In genomic region chr19:44856438-44857083, GRCh38 we compare ENCODE assay signal across 10 cellular contexts. TPM values are rescaled to one million over a fixed set of nuclear protein-coding genes. Genes with fewer than 3 reads are reported as not detected.
A peak's percentile ranks its signal among the peaks of the same experiment; 100 is the strongest.
DNase-seq lines count a peak whose midpoint lies in the region; ATAC-seq and TF ChIP-seq lines count a peak whose summit lies in the region.
"Had no signal": no experiment of that assay in that cellular context is flagged by ENCODE, and none has a peak within 500 bp of the region (broad histone marks: within the 10 kb centered on the region; RNA-seq: fewer than 3 reads in every experiment).

No MANE protein-coding gene starts in this region.

- ATAC-seq in HCT116: no peak
- peak; percentile 44 to 76 (median 71) for ATAC-seq in heart right ventricle

- no peaks in the 10 kb centered on the region for H3F3A ChIP-seq in MM.1S (ENCODE audit: insufficient read depth, low read length)

- no peak overlapping the region for H3K4me3 ChIP-seq in HCT116 (replicated peaks in 1 of 2; ENCODE audit: low read depth in 1 of 2, low read length in 2 of 2)
- no peak overlapping the region for H3K4me3 ChIP-seq in heart right ventricle
- H3K4me3 ChIP-seq in prostate gland: no peak overlapping the region
- no peak overlapping the region for H3K4me3 ChIP-seq in MM.1S (ENCODE audit: low read length)
- no peak overlapping the region for H3K4me3 ChIP-seq in CD8-positive, alpha-beta memory T cell (ENCODE audit: low read length)
- H3K4me3 ChIP-seq: SK-N-MC had no signal

- intact Hi-C loops in HCT116 (cut with micrococcal nuclease): no loop called here
- intact Hi-C loops in heart right ventricle (cut with DNase I): no loop called here
- intact Hi-C loops in prostate gland (cut with DNase I): no loop called here

- POLR2A ChIA-PET in HCT116 (lab: Charles Lee): no interaction called here
- POLR2A ChIA-PET in CD8-positive, alpha-beta memory T cell (lab: Charles Lee): no interaction called here

- H3K79me2 ChIP-seq in HCT116 (ENCODE audit: insufficient read depth, low read length): peaks cover 84% of the 10 kb centered on the region
- H3K79me2 ChIP-seq in MM.1S (ENCODE audit: low read length): no peaks in the 10 kb centered on the region

- no TSS peak for BruUV-seq in HCT116 (replicated peaks; lab: Mats Ljungman, UMichigan)

- H3K9me3 Mint-ChIP-seq in CD8-positive, alpha-beta memory T cell: no peaks in the 10 kb centered on the region
- H3K9me3 Mint-ChIP-seq: H9 had no signal

- TF ChIP-seq POLR2A in HCT116 (IDR thresholded peaks at IDR 0.05; ENCODE audit: borderline replicate concordance, extremely low read depth, insufficient read depth, insufficient read length) (no peak), prostate gland (IDR thresholded peaks at IDR 0.05) (no peak)

- TF ChIP-seq CTCF in HCT116 (IDR thresholded peaks at IDR 0.05 in 2 of 3, conservative IDR thresholded peaks at IDR 0.05 in 1 of 3; ENCODE audit: borderline replicate concordance in 1 of 3, insufficient read depth in 1 of 3, low read depth in 2 of 3, low read length in 2 of 3): no peak
- TF ChIP-seq CTCF in heart right ventricle (IDR thresholded peaks at IDR 0.05): no peak
- no peak for TF ChIP-seq CTCF in prostate gland (IDR thresholded peaks at IDR 0.05)
- no peak for TF ChIP-seq CTCF in MM.1S (IDR thresholded peaks at IDR 0.05; ENCODE audit: low read length)

- peaks cover 2 to 31% of the 10 kb centered on the region in 2 donors for H3K27me3 Mint-ChIP-seq in CD8-positive, alpha-beta memory T cell

- RAD21 ChIA-PET in HCT116 (lab: Charles Lee; ENCODE audit: low non-redundant PET in 1 of 2, low total read pairs in 2 of 2, uncharacterized antibody in 2 of 2, unreplicated experiment in 2 of 2): no interaction called here

- H3K9ac ChIP-seq in HCT116 (ENCODE audit: low read length): no peak overlapping the region
- no peak overlapping the region for H3K9ac ChIP-seq in MM.1S (ENCODE audit: low read length)

- no peak overlapping the region for H3K4me2 ChIP-seq in HCT116 (ENCODE audit: low read length)
- H3K4me2 ChIP-seq in MM.1S (ENCODE audit: low read depth, low read length): no peak overlapping the region

- H3K4me1 Mint-ChIP-seq in CD8-positive, alpha-beta memory T cell: no peaks in the 10 kb centered on the region

- H3K36me3 Mint-ChIP-seq in CD8-positive, alpha-beta memory T cell: peaks cover 0 to 1% (median 0%) of the 10 kb centered on the region in 3 donors

- H4K20me1 ChIP-seq in HCT116 (ENCODE audit: insufficient read depth) (no peaks in the 10 kb centered on the region), MM.1S (ENCODE audit: insufficient read depth, low read length) (no peaks in the 10 kb centered on the region)

- TF ChIP-seq RAD21 in HCT116 (IDR thresholded peaks at IDR 0.05; ENCODE audit: low read depth): no peak

- peaks cover 0 to 12% of the 10 kb centered on the region in 2 experiments; a peak in 2 of 4 replicates for H3K4me1 ChIP-seq in HCT116 (ENCODE audit: control insufficient read depth in 1 of 2, insufficient read depth in 2 of 2, low read length in 2 of 2)
- H3K4me1 ChIP-seq in heart right ventricle: peaks cover 9 to 67% (median 49%) of the 10 kb centered on the region in 9 donors
- H3K4me1 ChIP-seq in prostate gland (replicated peaks): peaks cover 4% of the 10 kb centered on the region
- H3K4me1 ChIP-seq in MM.1S (ENCODE audit: low read length): no peaks in the 10 kb centered on the region
- no peaks in the 10 kb centered on the region for H3K4me1 ChIP-seq in CD8-positive, alpha-beta memory T cell (ENCODE audit: insufficient read depth, low read length)

- no peak overlapping the region for H3K27ac Mint-ChIP-seq in CD8-positive, alpha-beta memory T cell

- H3K9me3 ChIP-seq in HCT116 (ENCODE audit: control insufficient read depth in 1 of 2, insufficient read depth in 1 of 2, low read depth in 1 of 2, low read length in 2 of 2) (no peaks in the 10 kb centered on the region), heart right ventricle (no peaks in the 10 kb centered on the region), prostate gland (no peaks in the 10 kb centered on the region), MM.1S (replicated peaks; ENCODE audit: insufficient read depth, low read length) (no peaks in the 10 kb centered on the region)
- H3K9me3 ChIP-seq in CD8-positive, alpha-beta memory T cell (ENCODE audit: low read length): no peaks in the 10 kb centered on the region

- DNase-seq in HCT116 (ENCODE audit: low read depth, low spot score): no peak
- peak; percentile 26 for DNase-seq in SHP77 treated with DMSO at 0.1 percent for 48 hours (lab: John Stamatoyannopoulos, UW)
- DNase-seq in heart right ventricle: peak in 1 of 2 donors; percentile 52
- no peak for DNase-seq in prostate gland (ENCODE audit: low spot score)
- DNase-seq in activated gamma-delta T cell (lab: John Stamatoyannopoulos, UW): no peak
- DNase-seq in MM.1S: no peak
- no peak for DNase-seq in CD8-positive, alpha-beta memory T cell
- DNase-seq in NCI-H2227 treated with DMSO at 0.1 percent for 48 hours (lab: John Stamatoyannopoulos, UW): no peak
- DNase-seq: H9 had no signal

- H3K4me3 Mint-ChIP-seq in CD8-positive, alpha-beta memory T cell: no peak overlapping the region
- H3K4me3 Mint-ChIP-seq: H9 had no signal

- H3K27me3 ChIP-seq in HCT116 (ENCODE audit: insufficient read depth, low read length) (no peaks in the 10 kb centered on the region), heart right ventricle (no peaks in the 10 kb centered on the region), prostate gland (replicated peaks; ENCODE audit: insufficient read depth) (no peaks in the 10 kb centered on the region), MM.1S (replicated peaks; ENCODE audit: insufficient read depth, low read length) (peaks cover 63% of the 10 kb centered on the region)
- H3K27me3 ChIP-seq in CD8-positive, alpha-beta memory T cell (ENCODE audit: insufficient read depth, low read length, poor library complexity, severe bottlenecking): no peaks in the 10 kb centered on the region

- CTCF ChIA-PET in HCT116 (lab: Charles Lee): no interaction called here
- CTCF ChIA-PET in CD8-positive, alpha-beta memory T cell (lab: Charles Lee): no interaction called here

- H2AFZ ChIP-seq in HCT116 (ENCODE audit: low read depth, low read length, poor library complexity, severe bottlenecking) (no peak overlapping the region), MM.1S (ENCODE audit: low read length) (no peak overlapping the region)

- H3K9me2 ChIP-seq in HCT116 (ENCODE audit: insufficient read depth): no peaks in the 10 kb centered on the region
- H3K9me2 ChIP-seq in MM.1S (replicated peaks; ENCODE audit: insufficient read depth, low read length): no peaks in the 10 kb centered on the region

- 45 to 52% methylated on average over 10 of the region's 10 CpGs for WGBS in heart right ventricle, 2 donors
- WGBS in prostate gland: 57% methylated on average over 10 of the region's 10 CpGs

- H3K27ac ChIP-seq in HCT116 (ENCODE audit: low read depth, low read length) (0 out of 2 replicates have a peak overlapping the region, but pooled peaks have one; percentile 13), heart right ventricle (peak overlapping the region; percentile 9 to 82 (median 66)), prostate gland (peak overlapping the region; percentile 47), MM.1S (ENCODE audit: low read length) (no peak overlapping the region)
- no peak overlapping the region for H3K27ac ChIP-seq in CD8-positive, alpha-beta memory T cell (ENCODE audit: low read depth, low read length)
- H3K27ac ChIP-seq: SK-N-MC had no signal

- H3K36me3 ChIP-seq in HCT116 (ENCODE audit: control insufficient read depth in 1 of 2, insufficient read depth in 2 of 2, low read length in 2 of 2) (peaks cover 0 to 2% of the 10 kb centered on the region in 2 experiments; a peak in 1 of 4 replicates), heart right ventricle (peaks cover 0 to 38% (median 2%) of the 10 kb centered on the region in 9 donors), prostate gland (no peaks in the 10 kb centered on the region), MM.1S (replicated peaks; ENCODE audit: insufficient read depth, low read length) (no peaks in the 10 kb centered on the region)
- H3K36me3 ChIP-seq in CD8-positive, alpha-beta memory T cell (ENCODE audit: insufficient read depth, low read length): no peaks in the 10 kb centered on the region

TF ChIP-seq in HCT116, 20 proteins besides CTCF, POLR2A, EP300 and RAD21:
- TF ChIP-seq FOSL1 (IDR thresholded peaks at IDR 0.05; ENCODE audit: low read depth) (no peak), CBX3 (IDR thresholded peaks at IDR 0.05; ENCODE audit: low read depth) (no peak), JUND (IDR thresholded peaks at IDR 0.05) (no peak)

RNA-seq across cellular contexts. Expression of gene NECTIN2, which starts 10.5 kb away (rescaled TPM):
- total RNA-seq in HCT116 (2021; ENCODE audit: unreplicated experiment) (96.3 TPM), heart right ventricle (10 to 100 TPM; 34.1 to 83.9 (median 46.5) TPM), prostate gland (100 to 1,000 TPM; 223 to 279 TPM)
- 130 and 166 TPM in 2 replicates for polyA plus RNA-seq in HCT116 (2012)
- polyA plus RNA-seq in heart right ventricle: 10 to 100 TPM; 62.5 to 96.8 TPM
- under 1 TPM; 0.22 to 0.66 TPM for total RNA-seq in CD8-positive, alpha-beta memory T cell
- polyA plus RNA-seq in CD8-positive, alpha-beta memory T cell: 0.47 TPM

RNA-seq across cellular contexts. Expression of gene TOMM40, which starts 34.5 kb away (rescaled TPM):
- 178 TPM for total RNA-seq in HCT116 (2021; ENCODE audit: unreplicated experiment)
- polyA plus RNA-seq in HCT116 (2012): 103 and 112 TPM in 2 replicates
- 10 to 100 TPM; 37.8 to 66.2 (median 43.9) TPM for total RNA-seq in heart right ventricle
- 10 to 100 TPM; 45.6 to 77.5 TPM for polyA plus RNA-seq in heart right ventricle
- 10 to 100 TPM; 44.9 to 81.3 TPM for total RNA-seq in prostate gland
- 100 to 1,000 TPM; 211 to 218 TPM for total RNA-seq in CD8-positive, alpha-beta memory T cell
- polyA plus RNA-seq in CD8-positive, alpha-beta memory T cell: 41.4 TPM

RNA-seq across cellular contexts. Expression of gene BCAM, which starts 47.7 kb away (rescaled TPM):
- total RNA-seq in HCT116 (2021; ENCODE audit: unreplicated experiment) (78.7 TPM), heart right ventricle (100 to 1,000 TPM in 4 of 10 donors, 10 to 100 TPM in 6; 72.8 to 118 (median 92.5) TPM), prostate gland (100 to 1,000 TPM; 258 to 501 TPM)
- 64.0 and 72.3 TPM in 2 replicates for polyA plus RNA-seq in HCT116 (2012)
- polyA plus RNA-seq in heart right ventricle: 100 to 1,000 TPM in 1 of 2 donors, 10 to 100 TPM in 1; 63.2 to 130 TPM
- total RNA-seq in CD8-positive, alpha-beta memory T cell: not detected
- not detected for polyA plus RNA-seq in CD8-positive, alpha-beta memory T cell

RNA-seq across cellular contexts. Expression of gene APOE, which starts 49.0 kb away (rescaled TPM):
- 7.2 TPM for total RNA-seq in HCT116 (2021; ENCODE audit: unreplicated experiment)
- 1.4 and 2.1 TPM in 2 replicates for polyA plus RNA-seq in HCT116 (2012)
- total RNA-seq in heart right ventricle: 10 to 100 TPM in 9 of 10 donors, 1 to 10 TPM in 1; 6.0 to 29.5 (median 20.6) TPM
- polyA plus RNA-seq in heart right ventricle: 10 to 100 TPM; 63.6 to 77.8 TPM
- total RNA-seq in prostate gland: 100 to 1,000 TPM; 206 to 503 TPM
- 1 to 10 TPM; 4.5 TPM for total RNA-seq in CD8-positive, alpha-beta memory T cell
- polyA plus RNA-seq in CD8-positive, alpha-beta memory T cell: not detected

RNA-seq across cellular contexts. Expression of gene APOC1, which starts 57.8 kb away (rescaled TPM):
- total RNA-seq in HCT116 (2021; ENCODE audit: unreplicated experiment) (5.1 TPM), heart right ventricle (10 to 100 TPM in 1 of 10 donors, 1 to 10 TPM in 4, not detected in 5; 1.4 to 13.5 (median 1.6) TPM), prostate gland (10 to 100 TPM in 1 of 2 donors, 1 to 10 TPM in 1; 7.3 to 80.1 TPM)
- polyA plus RNA-seq in HCT116 (2012): 0.32 and 0.51 TPM in 2 replicates
- 1 to 10 TPM; 3.6 to 5.3 TPM for polyA plus RNA-seq in heart right ventricle
- total RNA-seq in CD8-positive, alpha-beta memory T cell: 1 to 10 TPM; 4.6 to 5.7 TPM
- polyA plus RNA-seq in CD8-positive, alpha-beta memory T cell: not detected

Comparison
In these comparisons a context has a peak if more than half of its experiments do, and no peak if none do; other contexts are left out.
1. H3K27ac ChIP-seq: peak in HCT116 (single experiment), heart right ventricle (10 of 10) and prostate gland (2 of 2); none in MM.1S (single experiment) and CD8-positive, alpha-beta memory T cell (single experiment).
2. RNA of gene NECTIN2, which starts 10.5 kb away (total RNA-seq): 223 to 279 TPM in prostate gland, 96.3 TPM in HCT116 (single experiment) and 34.1 to 83.9 TPM in heart right ventricle; 0.22 to 0.66 TPM in CD8-positive, alpha-beta memory T cell; every median in the first group is over 10 times any median in the second.
3. RNA of gene BCAM, which starts 47.7 kb away (total RNA-seq): 258 to 501 TPM in prostate gland, 72.8 to 118 TPM in heart right ventricle and 78.7 TPM in HCT116 (single experiment); not detected in CD8-positive, alpha-beta memory T cell; every median in the first group is over 10 times any median in the second.